37 cellular contexts compared by ENCODE assay signal in genomic region chr1:27705545-27705944, GRCh38.
"Had no signal": no experiment of that assay in that cellular context is flagged by ENCODE, and none has a peak within 500 bp of the region (broad histone marks: within the 10 kb centered on the region; RNA-seq: fewer than 3 reads in every experiment).

No MANE protein-coding gene starts in this region.

- ATAC-seq: activated CD4-positive, alpha-beta T cell treated with anti-CD3 and anti-CD28 coated beads for 36 hours; activated CD4-positive, CD25-positive, alpha-beta regulatory T cell treated with anti-CD3 and anti-CD28 coated beads, Interleukin-2, amount 50 U/mL, for 24 hours; activated CD8-positive, alpha-beta T cell treated with anti-CD3 and anti-CD28 coated beads for 36 hours; activated naive CD4-positive, alpha-beta T cell treated with anti-CD3 and anti-CD28 coated beads, Interleukin-2, amount 50 U/mL, for 72 hours; activated T-cell treated with anti-CD3 and anti-CD28 coated beads, Interleukin-2, amount 50 U/mL, for 4 hours; activated T-cell treated with anti-CD3 and anti-CD28 coated beads, Interleukin-2, amount 50 U/mL, for 72 hours; activated T-helper 17 cell treated with anti-CD3 and anti-CD28 coated beads, Interleukin-2, amount 50 U/mL, for 72 hours; body of pancreas had no signal

- H3K27me3 Mint-ChIP-seq: activated CD4-positive, alpha-beta memory T cell treated with anti-CD3 and anti-CD28 coated beads for 36 hours; activated CD8-positive, alpha-beta T cell treated with anti-CD3 and anti-CD28 coated beads for 36 hours; activated naive CD8-positive, alpha-beta T cell treated with anti-CD3 and anti-CD28 coated beads for 36 hours had no signal

- H3K4me1 ChIP-seq: adrenal gland, body of pancreas, breast epithelium had no signal

- H3K4me1 Mint-ChIP-seq: activated CD4-positive, alpha-beta T cell treated with anti-CD3 and anti-CD28 coated beads for 36 hours; activated CD4-positive, alpha-beta T cell treated with anti-CD3 and anti-CD28 coated beads, Interleukin-2, amount 10 ng/mL, durations not matched to agents 24 days and 14 days; activated naive CD8-positive, alpha-beta T cell treated with anti-CD3 and anti-CD28 coated beads for 36 hours; activated T-helper 17 cell treated with anti-CD3 and anti-CD28 coated beads, Interleukin-2, amount 50 U/mL, for 72 hours had no signal

- H3K27me3 ChIP-seq: adrenal gland, body of pancreas, brain microvascular endothelial cell, breast epithelium had no signal

- DNase-seq: activated CD4-positive, alpha-beta memory T cell treated with anti-CD3 and anti-CD28 coated beads for 36 hours; activated CD4-positive, alpha-beta T cell treated with anti-CD3 and anti-CD28 coated beads for 1 hour; activated CD4-positive, alpha-beta T cell treated with anti-CD3 and anti-CD28 coated beads for 36 hours; activated CD4-positive, alpha-beta T cell treated with anti-CD3 and anti-CD28 coated beads, Interleukin-2, amount 10 ng/mL, durations not matched to agents 24 days and 14 days; activated CD4-positive, alpha-beta T cell treated with anti-CD3 and anti-CD28 coated beads, Interleukin-2, amount 50 U/mL, for 1 hour; activated CD4-positive, alpha-beta T cell treated with anti-CD3 and anti-CD28 coated beads, Interleukin-2, amount 50 U/mL, for 4 hours; activated CD4-positive, CD25-positive, alpha-beta regulatory T cell; activated CD8-positive, alpha-beta memory T cell treated with anti-CD3 and anti-CD28 coated beads, Interleukin-2, amount 50 U/mL, for 4 hours; activated CD8-positive, alpha-beta T cell treated with anti-CD3 and anti-CD28 coated beads for 36 hours; activated effector memory CD4-positive, alpha-beta T cell treated with anti-CD3 and anti-CD28 coated beads, Interleukin-2, amount 50 U/mL, for 16 hours; activated gamma-delta T cell treated with Interleukin-2 at 50 U/mL for 16 hours; activated naive CD4-positive, alpha-beta T cell; activated naive CD4-positive, alpha-beta T cell treated with anti-CD3 and anti-CD28 coated beads for 36 hours; activated naive CD4-positive, alpha-beta T cell treated with anti-CD3 and anti-CD28 coated beads, Interleukin-2, amount 50 U/mL, for 16 hours; activated naive CD8-positive, alpha-beta T cell treated with anti-CD3 and anti-CD28 coated beads for 36 hours; activated T-cell treated with anti-CD3 and anti-CD28 coated beads for 4 hours; activated T-cell treated with anti-CD3 and anti-CD28 coated beads, Interleukin-2, amount 50 U/mL, for 1 hour; activated T-cell treated with anti-CD3 and anti-CD28 coated beads, Interleukin-2, amount 50 U/mL, for 4 hours; activated T-cell treated with anti-CD3 and anti-CD28 coated beads, Interleukin-2, amount 50 U/mL, for 72 hours; adrenal gland; amniotic stem cell; aorta; body of pancreas; brain microvascular endothelial cell; central memory CD4-positive, alpha-beta T cell; T-helper 1 cell; T-helper 2 cell; T-helper 9 cell had no signal

- H3K4me3 Mint-ChIP-seq: activated CD4-positive, alpha-beta memory T cell treated with anti-CD3 and anti-CD28 coated beads for 36 hours; activated CD4-positive, alpha-beta T cell treated with anti-CD3 and anti-CD28 coated beads for 36 hours; activated CD4-positive, alpha-beta T cell treated with anti-CD3 and anti-CD28 coated beads, Interleukin-2, amount 10 ng/mL, durations not matched to agents 24 days and 14 days; activated CD8-positive, alpha-beta T cell treated with anti-CD3 and anti-CD28 coated beads for 36 hours; activated naive CD4-positive, alpha-beta T cell treated with anti-CD3 and anti-CD28 coated beads for 36 hours; activated naive CD8-positive, alpha-beta T cell treated with anti-CD3 and anti-CD28 coated beads for 36 hours; activated T-cell treated with anti-CD3 and anti-CD28 coated beads, Interleukin-2, amount 50 U/mL, for 4 hours; activated T-cell treated with anti-CD3 and anti-CD28 coated beads, Interleukin-2, amount 50 U/mL, for 72 hours; activated T-helper 1 cell treated with anti-CD3 and anti-CD28 coated beads, Interleukin-12 subunit alpha, Interleukin-12 subunit beta, Interleukin-2, Interleukin-4 antibody, amounts not matched to agents 30 ng/mL and 10 ng/mL and 1 ng/mL, durations not matched to agents 14 hours and 24 hours and 36 hours; activated T-helper 17 cell treated with anti-CD3 and anti-CD28 coated beads, Interleukin-2, amount 50 U/mL, for 72 hours; T-helper 1 cell treated with Interleukin-12 subunit alpha and Interleukin-12 subunit beta and Interleukin-4 antibody, amounts not matched to agents 30 μg/mL and 1 μg/mL, for 36 hours; T-helper 2 cell treated with Interferon-gamma antibody and Interleukin-4, amounts not matched to agents 5 μg/mL and 100 μg/mL, for 36 hours had no signal

- H3K36me3 ChIP-seq: adrenal gland, brain microvascular endothelial cell, breast epithelium had no signal

- H3K36me3 Mint-ChIP-seq: activated naive CD8-positive, alpha-beta T cell treated with anti-CD3 and anti-CD28 coated beads for 36 hours had no signal

- H3K9me3 ChIP-seq: adrenal gland, body of pancreas had no signal

- H3K27ac ChIP-seq: adrenal gland, body of pancreas, brain microvascular endothelial cell, breast epithelium, VCaP had no signal

- H3K4me3 ChIP-seq: adrenal gland, body of pancreas, breast epithelium had no signal

- H3K27ac Mint-ChIP-seq: activated CD4-positive, alpha-beta memory T cell treated with anti-CD3 and anti-CD28 coated beads for 36 hours; activated CD4-positive, alpha-beta T cell treated with anti-CD3 and anti-CD28 coated beads for 36 hours; activated CD4-positive, alpha-beta T cell treated with anti-CD3 and anti-CD28 coated beads, Interleukin-2, amount 10 ng/mL, durations not matched to agents 24 days and 14 days; activated CD8-positive, alpha-beta T cell treated with anti-CD3 and anti-CD28 coated beads for 36 hours; activated naive CD4-positive, alpha-beta T cell treated with anti-CD3 and anti-CD28 coated beads for 36 hours; activated naive CD4-positive, alpha-beta T cell treated with anti-CD3 and anti-CD28 coated beads, Interleukin-2, amount 50 U/mL, for 72 hours; activated naive CD8-positive, alpha-beta T cell treated with anti-CD3 and anti-CD28 coated beads for 36 hours; activated T-cell treated with anti-CD3 and anti-CD28 coated beads, Interleukin-2, amount 50 U/mL, for 72 hours; activated T-helper 1 cell treated with anti-CD3 and anti-CD28 coated beads, Interleukin-12 subunit alpha, Interleukin-12 subunit beta, Interleukin-2, Interleukin-4 antibody, amounts not matched to agents 30 ng/mL and 10 ng/mL and 1 ng/mL, durations not matched to agents 14 hours and 24 hours and 36 hours; activated T-helper 17 cell treated with anti-CD3 and anti-CD28 coated beads, Interleukin-2, amount 50 U/mL, for 72 hours; T-helper 1 cell treated with Interleukin-12 subunit alpha and Interleukin-12 subunit beta and Interleukin-4 antibody, amounts not matched to agents 30 μg/mL and 1 μg/mL, for 36 hours; T-helper 2 cell treated with Interferon-gamma antibody and Interleukin-4, amounts not matched to agents 5 μg/mL and 100 μg/mL, for 36 hours had no signal

- FAIRE-seq: astrocyte had no signal
